ENCODE assay signal across 7 cellular contexts in genomic region chr1:153671623-153672353, GRCh38. TPM values are rescaled to one million over a fixed set of nuclear protein-coding genes. Genes with fewer than 3 reads are reported as not detected.
DNase-seq lines count a peak whose midpoint lies in the region; ATAC-seq and TF ChIP-seq lines count a peak whose summit lies in the region.
"Not testable (repeated sequence)": the region's sequence is repeated elsewhere in the genome, so short reads cannot be mapped to it uniquely, and the experiment has no call there.

No MANE protein-coding gene starts in this region.

- H3K27me3 ChIP-seq in body of pancreas; iPS-15b (ENCODE audit: control insufficient read depth, insufficient read depth, low read length): not testable (repeated sequence)

- not testable (repeated sequence) for TF ChIP-seq POLR2A in body of pancreas (IDR thresholded peaks at IDR 0.05)

- peak; percentile 6 for ATAC-seq in GM18861 (IDR thresholded peaks at IDR 0.05; ENCODE audit: unreplicated experiment)
- peak; percentile 2 for ATAC-seq in HG03139 (IDR thresholded peaks at IDR 0.05; ENCODE audit: unreplicated experiment)
- peak; percentile 0 for ATAC-seq in body of pancreas

- DNase-seq in NCI-H510A treated with DMSO at 0.1 percent for 48 hours (lab: John Stamatoyannopoulos, UW) (peak; percentile 82), body of pancreas (peak in 3 of 4 donors; percentile 36 to 47 (median 38)), retinal pigment epithelial cell (ENCODE audit: low read depth) (peak; percentile 29)

- 0 out of 2 replicates have a peak, but pooled peaks have one; percentile 6 for TF ChIP-seq CTCF in VCaP (conservative IDR thresholded peaks at IDR 0.05)
- TF ChIP-seq CTCF in body of pancreas (IDR thresholded peaks at IDR 0.05): peak in 2 of 7 experiments; percentile 12 to 28
- not testable (repeated sequence) for TF ChIP-seq CTCF in retinal pigment epithelial cell (conservative IDR thresholded peaks at IDR 0.05; ENCODE audit: low read depth, low read length)

- not testable (repeated sequence) for H3K36me3 ChIP-seq in body of pancreas (replicated peaks in 1 of 2; ENCODE audit: insufficient read depth in 1 of 2, low read depth in 2 of 2)
- peaks cover 24% of the 10 kb centered on the region for H3K36me3 ChIP-seq in iPS-15b (ENCODE audit: control insufficient read depth, insufficient read depth, low read length)

- WGBS in body of pancreas, 2 donors: 6 to 8% methylated on average over 28 of the region's 28 CpGs

- H3K9me3 ChIP-seq in body of pancreas; iPS-15b (ENCODE audit: control insufficient read depth, insufficient read depth, low read length): not testable (repeated sequence)

- H3K27ac ChIP-seq in VCaP (peak overlapping the region; percentile 86), body of pancreas (peak overlapping the region; percentile 87 to 93 (median 90))

- H3K4me1 ChIP-seq in body of pancreas: peaks cover 24% of the 10 kb centered on the region
- not testable (repeated sequence) for H3K4me1 ChIP-seq in iPS-15b (ENCODE audit: control insufficient read depth, insufficient read depth, low read length)

- H3K9ac ChIP-seq in iPS-15b (ENCODE audit: low read depth, low read length): peak overlapping the region; percentile 70

- H3K4me3 ChIP-seq in body of pancreas (peak overlapping the region in 1 of 2 donors; percentile 41), iPS-15b (ENCODE audit: low read depth, low read length) (peak overlapping the region; percentile 70), retinal pigment epithelial cell (ENCODE audit: low read length) (peak overlapping the region; percentile 71)

- intact Hi-C loops in body of pancreas (cut with DNase I): not testable (repeated sequence)

RNA-seq across cellular contexts. Expression of gene ILF2, which starts 1.0 kb away (rescaled TPM):
- 10 to 100 TPM; 57.7 to 59.1 TPM for total RNA-seq in body of pancreas

RNA-seq across cellular contexts. Expression of gene NPR1, which starts 6.7 kb away (rescaled TPM):
- total RNA-seq in body of pancreas: 10 to 100 TPM; 11.7 to 16.5 TPM

RNA-seq across cellular contexts. Expression of gene SNAPIN, which starts 13.3 kb away (rescaled TPM):
- 10 to 100 TPM; 21.8 to 23.7 TPM for total RNA-seq in body of pancreas

RNA-seq across cellular contexts. Expression of gene CHTOP, which starts 37.9 kb away (rescaled TPM):
- 10 to 100 TPM; 62.3 to 68.0 TPM for total RNA-seq in body of pancreas

RNA-seq across cellular contexts. Expression of gene S100A1, which starts 43.6 kb away (rescaled TPM):
- 10 to 100 TPM in 1 of 2 donors, 1 to 10 TPM in 1; 7.3 to 57.0 TPM for total RNA-seq in body of pancreas

Comparison
In these comparisons a context has a peak if more than half of its experiments do, and no peak if none do; other contexts are left out.
1. DNase-seq: peak in every context shown above with its lines; median percentile 82 in NCI-H510A treated with DMSO at 0.1 percent for 48 hours; 38 in body of pancreas; 29 in retinal pigment epithelial cell.